1 cellular context compared by ENCODE assay signal in the genomic region with DNA sequence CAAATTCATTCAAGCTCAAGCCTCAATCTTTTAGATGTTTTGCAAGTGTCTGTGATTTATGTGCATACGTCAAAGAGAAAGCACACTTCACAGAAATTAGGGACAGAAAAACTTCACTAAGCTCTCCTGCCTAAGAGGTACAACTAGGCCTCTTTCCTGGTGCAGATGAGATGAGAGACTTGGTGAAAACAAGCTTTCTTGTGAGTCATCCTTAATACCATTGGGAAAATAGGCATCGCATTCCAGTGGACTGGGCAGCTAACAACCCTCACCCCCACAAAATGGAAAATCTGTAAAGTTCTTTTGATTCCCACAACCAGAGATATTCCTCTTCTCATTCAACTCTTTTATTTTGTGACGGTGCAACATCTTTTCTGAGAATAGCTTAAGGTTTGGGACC.
TF ChIP-seq lines count a peak whose summit lies in the region.

No MANE protein-coding gene starts in this region.

TF ChIP-seq in H1, 55 proteins besides CTCF, POLR2A, EP300 and RAD21 (continued from another document):
- TF ChIP-seq SAP30 (IDR thresholded peaks at IDR 0.05; ENCODE audit: insufficient read depth, insufficient replicate concordance, low read length) = no peak
